Comparison of ENCODE assay signal across 9 cellular contexts in the genomic region with DNA sequence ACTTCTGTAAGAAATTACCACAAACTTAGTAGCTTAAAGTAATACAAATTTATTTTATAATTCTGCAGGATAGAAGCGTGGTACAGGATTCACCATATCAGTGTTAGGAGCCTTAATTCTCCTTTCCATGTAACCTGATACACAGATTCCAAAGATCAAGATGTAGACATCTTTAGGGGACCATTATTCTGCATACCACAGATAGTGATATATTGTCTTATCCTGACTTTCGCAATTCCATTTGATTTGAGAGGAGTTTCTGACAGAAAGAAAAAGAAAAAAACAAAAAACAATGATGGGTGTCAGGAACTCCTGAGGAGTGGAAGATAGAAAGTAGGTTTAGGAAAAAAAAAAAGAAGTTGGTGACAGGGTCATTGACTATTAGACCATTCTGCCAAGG.
"Had no signal": no experiment of that assay in that cellular context is flagged by ENCODE, and none has a peak within 500 bp of the region (broad histone marks: within the 10 kb centered on the region; RNA-seq: fewer than 3 reads in every experiment).

No MANE protein-coding gene starts in this region.

- H3K27ac Mint-ChIP-seq: HFFc6 had no signal

- H3K9me3 Mint-ChIP-seq: HFFc6 had no signal

- H3K4me3 ChIP-seq: GM23248, HAP-1 had no signal

- DNase-seq: GM23248, GOT3, H7, HFFc6, IMR-90, KBM-7 had no signal

- H3K4me3 Mint-ChIP-seq: HFFc6 had no signal

- H3K9ac ChIP-seq: GM23248 had no signal

- H3K4me1 ChIP-seq: HAP-1 had no signal

- ATAC-seq: HCT116 had no signal

- H3K27ac ChIP-seq: GM23248, HL-60 had no signal

- H3K36me3 ChIP-seq: HAP-1 had no signal

- H3K9me3 ChIP-seq: HAP-1 had no signal

- H2AFZ ChIP-seq: GM23248 had no signal
